Comparison of ENCODE assay signal across 25 cellular contexts in the genomic region with DNA sequence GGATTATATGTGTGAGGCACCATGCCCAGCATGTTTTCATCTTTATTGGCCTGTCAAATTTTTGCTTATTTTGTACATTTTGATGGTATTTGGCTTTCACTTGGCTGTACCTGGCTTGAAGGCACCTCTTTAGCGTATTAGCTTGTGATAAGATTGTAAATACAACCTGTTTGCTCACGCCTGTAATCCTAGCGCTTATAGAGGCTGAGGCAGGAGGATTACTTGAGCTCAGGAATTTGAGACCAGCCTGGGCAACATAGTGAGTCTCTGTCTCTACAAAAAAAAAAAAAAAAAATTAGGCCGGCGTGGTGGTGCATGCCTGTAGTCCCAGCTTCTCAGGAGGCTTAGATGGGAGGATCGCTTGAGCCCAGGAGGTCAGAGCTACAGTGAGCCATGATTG.
"Had no signal": no experiment of that assay in that cellular context is flagged by ENCODE, and none has a peak within 500 bp of the region (broad histone marks: within the 10 kb centered on the region; RNA-seq: fewer than 3 reads in every experiment).

No MANE protein-coding gene starts in this region.

- H3K27ac Mint-ChIP-seq: activated CD4-positive, alpha-beta memory T cell treated with anti-CD3 and anti-CD28 coated beads for 36 hours; activated CD4-positive, alpha-beta T cell treated with anti-CD3 and anti-CD28 coated beads for 36 hours; activated CD4-positive, alpha-beta T cell treated with anti-CD3 and anti-CD28 coated beads, Interleukin-2, amount 10 ng/mL, durations not matched to agents 24 days and 14 days; activated naive CD4-positive, alpha-beta T cell treated with anti-CD3 and anti-CD28 coated beads for 36 hours; activated naive CD4-positive, alpha-beta T cell treated with anti-CD3 and anti-CD28 coated beads, Interleukin-2, amount 50 U/mL, for 24 hours; activated naive CD8-positive, alpha-beta T cell treated with anti-CD3 and anti-CD28 coated beads for 36 hours; activated naive CD8-positive, alpha-beta T cell treated with anti-CD3 and anti-CD28 coated beads, Interleukin-2, amount 50 U/mL, for 24 hours had no signal

- ATAC-seq: activated naive CD8-positive, alpha-beta T cell treated with anti-CD3 and anti-CD28 coated beads, Interleukin-2, amount 50 U/mL, for 24 hours; body of pancreas; foreskin keratinocyte; gastrocnemius medialis had no signal

- H3K27ac ChIP-seq: body of pancreas, esophagus muscularis mucosa, foreskin keratinocyte, gastrocnemius medialis had no signal

- FAIRE-seq: colon had no signal

- H3K27me3 Mint-ChIP-seq: activated CD4-positive, alpha-beta memory T cell treated with anti-CD3 and anti-CD28 coated beads for 36 hours; activated CD4-positive, alpha-beta T cell treated with anti-CD3 and anti-CD28 coated beads for 36 hours; activated CD4-positive, alpha-beta T cell treated with anti-CD3 and anti-CD28 coated beads, Interleukin-2, amount 10 ng/mL, durations not matched to agents 24 days and 14 days; activated naive CD4-positive, alpha-beta T cell treated with anti-CD3 and anti-CD28 coated beads, Interleukin-2, amount 50 U/mL, for 24 hours; activated naive CD8-positive, alpha-beta T cell treated with anti-CD3 and anti-CD28 coated beads for 36 hours; activated naive CD8-positive, alpha-beta T cell treated with anti-CD3 and anti-CD28 coated beads, Interleukin-2, amount 50 U/mL, for 24 hours had no signal

- H3K4me1 ChIP-seq: foreskin keratinocyte, gastrocnemius medialis had no signal

- H3K9me3 ChIP-seq: adrenal gland, body of pancreas, esophagus muscularis mucosa, gastrocnemius medialis had no signal

- H3K4me3 ChIP-seq: adrenal gland, body of pancreas, esophagus muscularis mucosa, gastrocnemius medialis had no signal

- H3K4me3 Mint-ChIP-seq: activated CD4-positive, alpha-beta memory T cell treated with anti-CD3 and anti-CD28 coated beads for 36 hours; activated CD4-positive, alpha-beta T cell treated with anti-CD3 and anti-CD28 coated beads for 36 hours; activated CD4-positive, alpha-beta T cell treated with anti-CD3 and anti-CD28 coated beads, Interleukin-2, amount 10 ng/mL, durations not matched to agents 24 days and 14 days; activated naive CD4-positive, alpha-beta T cell treated with anti-CD3 and anti-CD28 coated beads for 36 hours; activated naive CD4-positive, alpha-beta T cell treated with anti-CD3 and anti-CD28 coated beads, Interleukin-2, amount 50 U/mL, for 24 hours; activated naive CD8-positive, alpha-beta T cell treated with anti-CD3 and anti-CD28 coated beads for 36 hours; activated naive CD8-positive, alpha-beta T cell treated with anti-CD3 and anti-CD28 coated beads, Interleukin-2, amount 50 U/mL, for 24 hours had no signal

- H3K9me3 Mint-ChIP-seq: activated CD4-positive, alpha-beta memory T cell treated with anti-CD3 and anti-CD28 coated beads for 36 hours; activated CD4-positive, alpha-beta T cell treated with anti-CD3 and anti-CD28 coated beads, Interleukin-2, amount 10 ng/mL, durations not matched to agents 24 days and 14 days; activated naive CD4-positive, alpha-beta T cell treated with anti-CD3 and anti-CD28 coated beads for 36 hours; activated naive CD4-positive, alpha-beta T cell treated with anti-CD3 and anti-CD28 coated beads, Interleukin-2, amount 50 U/mL, for 24 hours; activated naive CD8-positive, alpha-beta T cell treated with anti-CD3 and anti-CD28 coated beads for 36 hours; activated naive CD8-positive, alpha-beta T cell treated with anti-CD3 and anti-CD28 coated beads, Interleukin-2, amount 50 U/mL, for 24 hours had no signal

- DNase-seq: activated CD4-positive, alpha-beta memory T cell treated with anti-CD3 and anti-CD28 coated beads for 36 hours; activated CD4-positive, alpha-beta T cell treated with anti-CD3 and anti-CD28 coated beads for 36 hours; activated CD4-positive, alpha-beta T cell treated with anti-CD3 and anti-CD28 coated beads, Interleukin-2, amount 10 ng/mL, durations not matched to agents 24 days and 14 days; activated CD4-positive, CD25-positive, alpha-beta regulatory T cell; activated CD4-positive, CD25-positive, alpha-beta regulatory T cell treated with anti-CD3 and anti-CD28 coated beads, Interleukin-2, amount 50 U/mL, for 72 hours; activated CD8-positive, alpha-beta memory T cell treated with anti-CD3 and anti-CD28 coated beads for 24 hours; activated naive CD4-positive, alpha-beta T cell treated with anti-CD3 and anti-CD28 coated beads for 36 hours; activated naive CD8-positive, alpha-beta T cell treated with anti-CD3 and anti-CD28 coated beads for 36 hours; activated naive CD8-positive, alpha-beta T cell treated with anti-CD3 and anti-CD28 coated beads, Interleukin-2, amount 50 U/mL, for 24 hours; activated T-cell treated with anti-CD3 and anti-CD28 coated beads, Interleukin-2, amount 50 U/mL, for 48 hours; amygdala; aorta; body of pancreas; caudate nucleus; cortex of kidney; effector CD8-positive, alpha-beta T cell; erythroblast; foreskin keratinocyte; gastrocnemius medialis; glutamatergic neuron; T-helper 2 cell had no signal

- H3K27me3 ChIP-seq: adrenal gland, body of pancreas, esophagus muscularis mucosa, foreskin keratinocyte, gastrocnemius medialis had no signal
